ENCODE assay signal across 11 cellular contexts in the genomic region with DNA sequence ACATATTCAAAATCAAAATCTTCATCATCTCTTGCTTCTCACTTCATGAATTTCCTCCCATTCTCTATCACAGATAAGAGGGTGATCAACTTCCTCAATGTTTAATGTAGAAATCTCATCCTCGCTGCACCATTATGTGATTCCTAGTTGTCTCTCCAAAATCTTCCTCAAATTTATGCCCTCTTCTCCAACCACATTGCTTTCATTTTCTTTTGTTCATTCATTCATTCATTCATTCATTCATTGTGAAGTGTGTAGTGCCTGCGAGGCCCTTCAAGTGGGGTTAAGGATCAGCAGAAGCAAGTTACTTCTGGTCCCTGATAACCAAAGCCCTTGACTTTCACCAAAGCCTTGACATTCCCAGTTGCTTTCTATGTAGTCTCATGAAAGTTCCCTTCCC.
"Had no signal": no experiment of that assay in that cellular context is flagged by ENCODE, and none has a peak within 500 bp of the region (broad histone marks: within the 10 kb centered on the region; RNA-seq: fewer than 3 reads in every experiment).

No MANE protein-coding gene starts in this region.

- DNase-seq: GM23248, GOT3, H7, H9, HCEC 1CT, HFFc6 had no signal

- H3K9me3 Mint-ChIP-seq: HFFc6 had no signal

- H3K9ac ChIP-seq: GM23248 had no signal

- H2AFZ ChIP-seq: GM23248, GM23338 had no signal

- H3K9me3 ChIP-seq: HAP-1 had no signal

- H3K27ac ChIP-seq: GM23248 had no signal

- FAIRE-seq: H1, H54 had no signal

- H3K36me3 ChIP-seq: HAP-1 had no signal

- H3K4me3 Mint-ChIP-seq: GM23338, H9, HFFc6 had no signal

- H3K4me3 ChIP-seq: GM23248, GM23338, HAP-1 had no signal

- ATAC-seq: GM23338, HCT116 had no signal

- H3K27ac Mint-ChIP-seq: GM23338, H9, HFFc6 had no signal

- H3K4me2 ChIP-seq: GM23338 had no signal
